In the genomic region with DNA sequence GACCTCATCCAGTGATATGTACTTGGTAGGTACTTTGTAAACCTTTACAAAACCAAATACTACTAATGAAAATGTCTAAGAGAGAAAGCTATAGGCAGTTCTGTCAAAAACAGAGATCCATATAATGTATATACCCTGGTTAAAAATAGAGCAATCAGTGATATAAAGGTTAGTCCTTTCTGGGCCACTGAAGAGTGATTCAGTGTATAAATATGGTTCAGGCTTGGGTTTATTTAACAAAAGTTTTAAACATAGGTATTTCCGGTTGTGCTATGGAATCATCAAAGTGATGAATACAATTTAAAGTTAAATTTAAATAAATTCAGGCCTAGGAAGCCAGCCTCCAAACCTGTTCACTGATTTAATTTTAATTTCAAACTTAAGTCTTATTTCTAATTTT, we compare ENCODE assay signal across 28 cellular contexts.
A peak's percentile ranks its signal among the peaks of the same experiment; 100 is the strongest.
DNase-seq lines count a peak whose midpoint lies in the region; ATAC-seq, FAIRE-seq and TF ChIP-seq lines count a peak whose summit lies in the region.
"Had no signal": no experiment of that assay in that cellular context is flagged by ENCODE, and none has a peak within 500 bp of the region (broad histone marks: within the 10 kb centered on the region; RNA-seq: fewer than 3 reads in every experiment).

No MANE protein-coding gene starts in this region.

- H3K9me3 ChIP-seq in IMR-90 (ENCODE audit: control insufficient read depth, insufficient read depth, low read length) (no peaks in the 10 kb centered on the region), astrocyte (ENCODE audit: insufficient read depth, low read depth, low read length) (no peaks in the 10 kb centered on the region)
- H3K9me3 ChIP-seq: A549, Caco-2, HAP-1, SJCRH30 had no signal

- H3K4me1 ChIP-seq in IMR-90 (ENCODE audit: control insufficient read depth, insufficient read depth, low read length) (peaks cover 2% of the 10 kb centered on the region; the same call in 1 of the 2 replicates), astrocyte (ENCODE audit: insufficient read depth, low read length) (peaks cover 3% of the 10 kb centered on the region)
- H3K4me1 ChIP-seq: A549, Caco-2, SJCRH30 had no signal

- no peak overlapping the region for H3K56ac ChIP-seq in IMR-90 (ENCODE audit: extremely low read depth, insufficient read depth, low read length)

- no peak overlapping the region for H2BK5ac ChIP-seq in IMR-90 (ENCODE audit: low read depth, low read length, poor library complexity, severe bottlenecking)

- H3K36me3 Mint-ChIP-seq in astrocyte (ENCODE audit: low read depth, unreplicated experiment): no peaks in the 10 kb centered on the region

- no peak for TF ChIP-seq RAD21 in IMR-90 (IDR thresholded peaks at IDR 0.05; ENCODE audit: low read length)

- dilution Hi-C loops in IMR-90 (cut with HindIII; ENCODE audit: low sequenced_read_pairs, unreplicated experiment): no loop called here

- H3K9me3 Mint-ChIP-seq in astrocyte (ENCODE audit: unreplicated experiment): no peaks in the 10 kb centered on the region

- H3K27me3 ChIP-seq in IMR-90 (ENCODE audit: control insufficient read depth, insufficient read depth, low read length): no peaks in the 10 kb centered on the region
- H3K27me3 ChIP-seq in astrocyte (ENCODE audit: insufficient read depth, low read length): no peaks in the 10 kb centered on the region
- H3K27me3 ChIP-seq: SJCRH30 had no signal

- H4K8ac ChIP-seq in IMR-90 (ENCODE audit: low read depth in 2 of 2, low read length in 2 of 2): no peak overlapping the region

- no peak overlapping the region for H3K23ac ChIP-seq in IMR-90 (ENCODE audit: low read depth, low read length)

- H3K18ac ChIP-seq in IMR-90 (ENCODE audit: low read depth, low read length): no peak overlapping the region

- TF ChIP-seq POLR2A in IMR-90 (IDR thresholded peaks at IDR 0.05; ENCODE audit: low read depth, low read length): no peak

- no peaks in the 10 kb centered on the region; the same call in 1 of the 2 replicates for H3K9me1 ChIP-seq in IMR-90 (ENCODE audit: insufficient read depth, low read length)

- POLR2A ChIA-PET in IMR-90 (lab: Charles Lee; ENCODE audit: unreplicated experiment): no interaction called here

- 0 out of 2 replicates have a peak overlapping the region, but pooled peaks have one; percentile 5 for H2BK120ac ChIP-seq in IMR-90 (ENCODE audit: low read depth, low read length)

- H3K27ac ChIP-seq in IMR-90 (ENCODE audit: insufficient read depth, low read length) (no peak overlapping the region), astrocyte (ENCODE audit: low read depth, low read length) (no peak overlapping the region)
- H3K27ac ChIP-seq: A549, SJCRH30 had no signal

- no peak overlapping the region for H3K14ac ChIP-seq in IMR-90 (replicated peaks; ENCODE audit: low read depth, low read length)

- no peak overlapping the region for H2BK20ac ChIP-seq in IMR-90 (ENCODE audit: low read depth, low read length)

- H3K36me3 ChIP-seq in IMR-90 (ENCODE audit: control insufficient read depth, insufficient read depth, low read length): no peaks in the 10 kb centered on the region
- no peaks in the 10 kb centered on the region for H3K36me3 ChIP-seq in astrocyte (ENCODE audit: insufficient read depth, low read length)
- H3K36me3 ChIP-seq: HAP-1 had no signal

- CTCF ChIA-PET in IMR-90 (lab: Yijun Ruan, JAX): no interaction called here

- H3K9ac ChIP-seq in IMR-90 (ENCODE audit: low read depth, low read length): no peak overlapping the region
- H3K9ac ChIP-seq in astrocyte (ENCODE audit: low read length): no peak overlapping the region

- ATAC-seq in IMR-90 (ENCODE audit: low read depth) (peak; percentile 84), HG03097 (IDR thresholded peaks at IDR 0.05; ENCODE audit: low FRiP score, unreplicated experiment) (no peak), GM18867 (IDR thresholded peaks at IDR 0.05; ENCODE audit: unreplicated experiment) (no peak)
- ATAC-seq: A549; CD8-positive, alpha-beta T cell; Right ventricle myocardium inferior; SK-N-SH treated with all-trans-retinoic acid at 6 μM for 48 hours had no signal

- H2AFZ ChIP-seq in IMR-90 (replicated peaks; ENCODE audit: low read length, poor library complexity) (no peak overlapping the region), astrocyte (ENCODE audit: low read depth, low read length) (no peak overlapping the region)

- no peak overlapping the region for H4K5ac ChIP-seq in IMR-90 (ENCODE audit: low read depth, low read length)

- no peak overlapping the region for H3K4me3 Mint-ChIP-seq in astrocyte (ENCODE audit: unreplicated experiment)
- H3K4me3 Mint-ChIP-seq: CD8-positive, alpha-beta T cell had no signal

- H3K79me2 ChIP-seq in astrocyte (ENCODE audit: insufficient read depth, low read length): no peaks in the 10 kb centered on the region

- no CpG with 5 or more reads among the region's 1 CpG for WGBS in IMR-90 (ENCODE audit: extremely low coverage in 2 of 2, insufficient read length in 1 of 2), 2 experiments

- H4K20me1 ChIP-seq in IMR-90 (ENCODE audit: insufficient read depth, low read length): no peaks in the 10 kb centered on the region
- H4K20me1 ChIP-seq in astrocyte (ENCODE audit: insufficient read depth, low read length): no peaks in the 10 kb centered on the region

- TF ChIP-seq CTCF in IMR-90 (conservative IDR thresholded peaks at IDR 0.05; ENCODE audit: low read depth, low read length): no peak
- TF ChIP-seq CTCF in astrocyte (IDR thresholded peaks at IDR 0.05; ENCODE audit: insufficient read depth, low read depth, low read length): no peak

- H3K4me3 ChIP-seq in IMR-90 (ENCODE audit: insufficient read depth, low read depth, low read length) (no peak overlapping the region), astrocyte (ENCODE audit: insufficient read depth, low read depth, low read length) (no peak overlapping the region)
- H3K4me3 ChIP-seq: A549, HAP-1, SJCRH30 had no signal

- H2BK15ac ChIP-seq in IMR-90 (ENCODE audit: low read depth, low read length): no peak overlapping the region

- no peaks in the 10 kb centered on the region for H3K4me1 Mint-ChIP-seq in astrocyte (ENCODE audit: low read depth, unreplicated experiment)

- in situ Hi-C loops in IMR-90 (cut with MboI; ENCODE audit: low sequenced_read_pairs): no loop called here

- no peaks in the 10 kb centered on the region for H3K79me1 ChIP-seq in IMR-90 (ENCODE audit: low read depth in 1 of 2, low read length in 2 of 2)

- no peak overlapping the region for H3K4ac ChIP-seq in IMR-90 (ENCODE audit: low read depth, low read length)

- H3K27me3 Mint-ChIP-seq in astrocyte (ENCODE audit: low read depth, unreplicated experiment): no peaks in the 10 kb centered on the region

- H2AK5ac ChIP-seq in IMR-90 (ENCODE audit: low read depth, low read length): no peak overlapping the region

- no TSS peak for BruUV-seq in IMR-90 (replicated peaks; lab: Mats Ljungman, UMichigan)

- no peak overlapping the region for H3K27ac Mint-ChIP-seq in astrocyte (ENCODE audit: unreplicated experiment)
- H3K27ac Mint-ChIP-seq: CD8-positive, alpha-beta T cell had no signal

- H3K4me2 ChIP-seq in IMR-90 (ENCODE audit: low read depth, low read length): peak overlapping the region; percentile 27; the same call in 1 of the 2 replicates
- H3K4me2 ChIP-seq in astrocyte (ENCODE audit: low read length): peak overlapping the region; percentile 41
- H3K4me2 ChIP-seq: A549 had no signal

- peak; percentile 41 for DNase-seq in HCEC 1CT
- DNase-seq in IMR-90: peak; percentile 41
- DNase-seq in astrocyte (ENCODE audit: low read depth): no peak
- DNase-seq in iris pigment epithelial cell (ENCODE audit: low read depth): peak; percentile 45
- DNase-seq in T-helper 2 cell: no peak
- DNase-seq in HUDEP-2 (lab: John Stamatoyannopoulos, UW; ENCODE audit: unreplicated experiment in 76 of 76): no peak
- DNase-seq: C1 segment of cervical spinal cord; Caco-2; CD8-positive, alpha-beta T cell; DMS79; GOT3; Karpas-422; NCI-H1092; NCI-H1417 treated with DMSO at 0.1 percent for 48 hours; NCI-H1694 treated with DMSO at 0.1 percent for 48 hours; NCI-H2081 treated with DMSO at 0.1 percent for 48 hours; NCI-H2171; NCI-H345; NCI-H524; NCI-H774; SJCRH30 had no signal

- H4K91ac ChIP-seq in IMR-90 (ENCODE audit: insufficient read depth, low read depth, low read length): no peak overlapping the region

- no peak for FAIRE-seq in astrocyte (lab: Jason Lieb, UNC)
- FAIRE-seq: A549, HTR-8/SVneo had no signal

- intact Hi-C loops in IMR-90 (cut with micrococcal nuclease): no loop called here

- H2AK9ac ChIP-seq in IMR-90 (replicated peaks; ENCODE audit: low read depth, low read length, poor library complexity): no peak overlapping the region

TF ChIP-seq in IMR-90, 13 proteins besides CTCF, POLR2A, EP300 and RAD21:
- TF ChIP-seq NFE2L2 (IDR thresholded peaks at IDR 0.05; ENCODE audit: low read depth, low read length) (no peak), SMC3 (IDR thresholded peaks at IDR 0.05; ENCODE audit: low read depth, low read length) (no peak), BHLHE40 (IDR thresholded peaks at IDR 0.05; ENCODE audit: low read depth, low read length) (no peak), FOS (IDR thresholded peaks at IDR 0.05; ENCODE audit: low read depth, low read length) (no peak), RFX5 (IDR thresholded peaks at IDR 0.05; ENCODE audit: low read depth, low read length) (no peak), CEBPB (IDR thresholded peaks at IDR 0.05; ENCODE audit: low read depth, low read length) (no peak), MXI1 (IDR thresholded peaks at IDR 0.05; ENCODE audit: borderline replicate concordance, low read depth, low read length) (no peak), ELK1 (IDR thresholded peaks at IDR 0.05; ENCODE audit: borderline replicate concordance, low read depth, low read length) (no peak), RCOR1 (IDR thresholded peaks at IDR 0.05; ENCODE audit: insufficient replicate concordance, low read length) (no peak)

Comparison
In these comparisons a context has a peak if more than half of its experiments do, and no peak if none do; other contexts are left out.
1. DNase-seq: peak in HCEC 1CT (single experiment), IMR-90 (single experiment) and iris pigment epithelial cell (single experiment); none in astrocyte (single experiment), T-helper 2 cell (0 of 5) and HUDEP-2 (0 of 76).